ENCODE assay signal across 1 cellular context in genomic region chr4:140603286-140603685, GRCh38.
TF ChIP-seq lines count a peak whose summit lies in the region.

No MANE protein-coding gene starts in this region.

TF ChIP-seq in GM23338, 12 proteins besides CTCF, POLR2A, EP300 and RAD21 (continued from another document):
- no peak for TF ChIP-seq ZNF462 (CRISPR knock-in tag; IDR thresholded peaks at IDR 0.05)
- TF ChIP-seq REST (IDR thresholded peaks at IDR 0.05; ENCODE audit: unreplicated experiment), result no peak
- TF ChIP-seq ZNF331 (CRISPR knock-in tag; IDR thresholded peaks at IDR 0.05; ENCODE audit: low read depth), result no peak
- TF ChIP-seq EZH2 (IDR thresholded peaks at IDR 0.05; ENCODE audit: low read depth, unreplicated experiment), result no peak
- no peak for TF ChIP-seq CREB1 (CRISPR knock-in tag; IDR thresholded peaks at IDR 0.05; ENCODE audit: low read depth)
